ENCODE assay signal across 15 cellular contexts in the genomic region with DNA sequence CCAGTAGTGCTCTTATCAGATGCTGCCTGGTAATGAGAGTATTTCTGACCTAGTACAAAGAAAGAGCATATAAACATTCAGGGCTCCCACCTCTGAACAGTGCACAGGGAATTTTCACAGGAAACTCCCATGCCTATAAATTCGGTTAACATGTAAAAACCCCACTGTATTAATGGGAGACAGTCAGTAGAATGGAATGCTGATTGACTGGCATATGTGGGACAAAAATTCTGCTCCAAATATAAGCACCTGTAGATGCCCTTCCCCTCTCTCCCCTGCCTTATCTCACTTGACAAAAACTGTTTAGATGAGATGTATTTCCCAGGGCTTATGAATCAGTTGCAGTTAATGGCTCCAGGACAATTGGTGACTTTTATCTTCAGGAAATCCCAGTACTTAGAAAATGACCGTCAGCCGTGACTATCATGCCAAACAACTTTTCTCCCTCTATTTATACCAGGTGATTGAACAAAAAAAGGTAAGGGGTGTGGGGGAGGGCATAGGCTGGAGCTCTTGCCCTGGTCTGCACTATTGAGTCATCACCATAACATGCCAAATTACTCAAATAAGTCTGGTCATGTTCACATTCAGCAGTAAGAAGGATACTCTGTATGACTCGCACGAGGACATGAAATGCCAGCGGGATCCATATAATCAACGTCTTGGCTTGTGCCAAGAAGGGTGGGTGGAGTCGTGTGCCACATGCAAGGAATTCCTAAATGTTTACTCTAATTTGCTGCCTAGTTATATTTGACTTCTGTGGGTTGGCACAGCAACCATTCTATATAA.
DNase-seq lines count a peak whose midpoint lies in the region; ATAC-seq and TF ChIP-seq lines count a peak whose summit lies in the region.
"Had no signal": no experiment of that assay in that cellular context is flagged by ENCODE, and none has a peak within 500 bp of the region (broad histone marks: within the 10 kb centered on the region; RNA-seq: fewer than 3 reads in every experiment).

No MANE protein-coding gene starts in this region.

- no peak for TF ChIP-seq CTCF in BJ (IDR thresholded peaks at IDR 0.05; ENCODE audit: insufficient read depth, low read depth, low read length)

- no peaks in the 10 kb centered on the region for H3K36me3 ChIP-seq in BJ (ENCODE audit: control insufficient read depth, insufficient read depth, low read length)

- no peak for ATAC-seq in HG02623 (IDR thresholded peaks at IDR 0.05; ENCODE audit: unreplicated experiment)
- no peak for ATAC-seq in HG03469 (IDR thresholded peaks at IDR 0.05; ENCODE audit: unreplicated experiment)
- ATAC-seq: Panc1 had no signal

- CTCF ChIA-PET in BJ (lab: Yijun Ruan, JAX), result no interaction called here

- H3K27me3 ChIP-seq in BJ (ENCODE audit: control insufficient read depth, insufficient read depth, low read length), result no peaks in the 10 kb centered on the region

- POLR2A ChIA-PET in BJ (lab: Charles Lee), result no interaction called here

- DNase-seq in BJ (ENCODE audit: low read depth), result peak; percentile 34
- peak; percentile 33 for DNase-seq in NCI-H460 (ENCODE audit: extremely low read depth, low read depth)
- DNase-seq in dermis microvascular lymphatic vessel endothelial cell (ENCODE audit: low read depth in 2 of 2), result peak; percentile 80 to 92
- DNase-seq in myocyte (ENCODE audit: low read depth), result peak; percentile 26
- DNase-seq in stimulated activated CD4-positive, alpha-beta T cell treated with anti-CD3 and anti-CD28 coated beads, Interleukin-12 subunit alpha, Interleukin-12 subunit beta, amount 100 ng/mL, for 4 hours, result no peak
- no peak for DNase-seq in anterior cingulate cortex (lab: John Stamatoyannopoulos, UW)
- DNase-seq: activated effector memory CD4-positive, alpha-beta T cell treated with anti-CD3 and anti-CD28 coated beads, Interleukin-2, amount 50 U/mL, for 16 hours; CD4-positive, CD25-positive, alpha-beta regulatory T cell; effector CD8-positive, alpha-beta T cell; kidney; NCI-H1930; nucleus accumbens had no signal

- H3K4me3 ChIP-seq in BJ (ENCODE audit: low read depth, low read length), result no peak overlapping the region

Comparison
In these comparisons a context has a peak if more than half of its experiments do, and no peak if none do; other contexts are left out.
1. DNase-seq: peak in BJ (single experiment), NCI-H460 (single experiment), dermis microvascular lymphatic vessel endothelial cell (2 of 2) and myocyte (single experiment); none in stimulated activated CD4-positive, alpha-beta T cell treated with anti-CD3 and anti-CD28 coated beads, Interleukin-12 subunit alpha, Interleukin-12 subunit beta, amount 100 ng/mL, for 4 hours (single experiment) and anterior cingulate cortex (0 of 58).